Comparison of ENCODE assay signal across 20 cellular contexts in genomic region chr10:130409931-130410330, GRCh38.
"Had no signal": no experiment of that assay in that cellular context is flagged by ENCODE, and none has a peak within 500 bp of the region (broad histone marks: within the 10 kb centered on the region; RNA-seq: fewer than 3 reads in every experiment).

No MANE protein-coding gene starts in this region.

- H3K36me3 Mint-ChIP-seq: activated CD4-positive, alpha-beta memory T cell treated with anti-CD3 and anti-CD28 coated beads for 36 hours; activated naive CD8-positive, alpha-beta T cell; brain had no signal

- H3K9me3 Mint-ChIP-seq: activated CD4-positive, alpha-beta memory T cell treated with anti-CD3 and anti-CD28 coated beads for 36 hours; activated naive CD4-positive, alpha-beta T cell treated with anti-CD3 and anti-CD28 coated beads for 36 hours; activated T-cell treated with anti-CD3 and anti-CD28 coated beads, Interleukin-2, amount 50 U/mL, for 4 hours; T-helper 1 cell treated with Interleukin-12 subunit alpha and Interleukin-12 subunit beta and Interleukin-4 antibody, amounts not matched to agents 30 μg/mL and 1 μg/mL, for 36 hours had no signal

- H3K27me3 Mint-ChIP-seq: activated CD4-positive, alpha-beta memory T cell treated with anti-CD3 and anti-CD28 coated beads for 36 hours; activated naive CD8-positive, alpha-beta T cell; IgD-negative memory B cell had no signal

- H3K4me1 Mint-ChIP-seq: WTC11 had no signal

- H3K27ac Mint-ChIP-seq: activated CD4-positive, alpha-beta memory T cell treated with anti-CD3 and anti-CD28 coated beads for 36 hours; activated naive CD4-positive, alpha-beta T cell treated with anti-CD3 and anti-CD28 coated beads for 36 hours; activated naive CD8-positive, alpha-beta T cell; T-helper 1 cell treated with Interleukin-12 subunit alpha and Interleukin-12 subunit beta and Interleukin-4 antibody, amounts not matched to agents 30 μg/mL and 1 μg/mL, for 36 hours; WTC11 had no signal

- ATAC-seq: activated T-cell treated with anti-CD3 and anti-CD28 coated beads, Interleukin-2, amount 50 U/mL, for 4 hours; WTC11 had no signal

- DNase-seq: activated CD4-positive, alpha-beta memory T cell treated with anti-CD3 and anti-CD28 coated beads for 36 hours; activated CD4-positive, alpha-beta T cell treated with anti-CD3 and anti-CD28 coated beads for 48 hours; activated CD4-positive, CD25-positive, alpha-beta regulatory T cell treated with anti-CD3 and anti-CD28 coated beads, Interleukin-2, amount 50 U/mL, for 72 hours; activated effector memory CD4-positive, alpha-beta T cell treated with anti-CD3 and anti-CD28 coated beads, Interleukin-2, amount 50 U/mL, for 16 hours; activated naive CD4-positive, alpha-beta T cell treated with anti-CD3 and anti-CD28 coated beads for 36 hours; activated T-cell treated with anti-CD3 and anti-CD28 coated beads, Interleukin-2, amount 50 U/mL, for 4 hours; amygdala; KG1; NCI-H1048; NCI-H146; NCI-H187 treated with DMSO at 0.1 percent for 48 hours; NCI-H2081 treated with DMSO at 0.1 percent for 48 hours; NCI-H446; NCI-H524; SHP77 treated with DMSO at 0.1 percent for 48 hours had no signal

- H3K4me3 Mint-ChIP-seq: activated CD4-positive, alpha-beta memory T cell treated with anti-CD3 and anti-CD28 coated beads for 36 hours; activated naive CD4-positive, alpha-beta T cell treated with anti-CD3 and anti-CD28 coated beads for 36 hours; activated naive CD8-positive, alpha-beta T cell; activated T-cell treated with anti-CD3 and anti-CD28 coated beads, Interleukin-2, amount 50 U/mL, for 4 hours; brain; IgD-negative memory B cell; T-helper 1 cell treated with Interleukin-12 subunit alpha and Interleukin-12 subunit beta and Interleukin-4 antibody, amounts not matched to agents 30 μg/mL and 1 μg/mL, for 36 hours; WTC11 had no signal
